ENCODE assay signal across 13 cellular contexts in the genomic region with DNA sequence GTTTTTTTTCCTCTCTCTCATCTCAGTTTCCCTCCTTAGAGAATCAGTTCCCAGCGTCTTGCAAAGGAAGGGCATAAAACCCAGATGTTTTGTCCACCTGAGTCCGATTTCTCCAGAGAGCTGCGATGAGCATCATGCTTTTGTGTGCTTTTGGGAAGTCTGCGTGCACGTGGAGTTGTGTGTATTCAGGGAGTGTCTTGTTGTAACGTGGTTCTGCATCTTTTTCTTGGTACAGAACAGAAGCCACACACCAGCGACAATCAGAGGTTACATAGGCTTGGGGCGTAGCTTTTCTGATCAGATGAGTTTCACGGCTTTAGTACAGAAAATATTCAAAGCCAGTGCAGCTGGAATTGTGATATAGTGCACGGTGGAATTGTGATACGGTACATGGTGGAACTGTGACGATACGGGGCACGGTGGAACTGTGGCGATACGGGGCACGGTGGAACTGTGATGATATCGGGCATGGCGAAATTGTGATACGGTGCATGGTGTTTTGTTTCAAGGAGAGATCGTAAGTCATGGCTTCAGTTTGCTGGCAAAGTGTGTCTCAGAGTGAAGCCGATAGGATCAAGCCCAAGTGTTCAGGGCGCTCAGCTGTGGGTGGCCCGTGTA. TPM values are rescaled to one million over a fixed set of nuclear protein-coding genes. Genes with fewer than 3 reads are reported as not detected.
A peak's percentile ranks its signal among the peaks of the same experiment; 100 is the strongest.
DNase-seq lines count a peak whose midpoint lies in the region; ATAC-seq, FAIRE-seq and TF ChIP-seq lines count a peak whose summit lies in the region.
"Had no signal": no experiment of that assay in that cellular context is flagged by ENCODE, and none has a peak within 500 bp of the region (broad histone marks: within the 10 kb centered on the region; RNA-seq: fewer than 3 reads in every experiment).

No MANE protein-coding gene starts in this region.

- intact Hi-C loops in activated naive CD4-positive, alpha-beta T cell treated with anti-CD3 and anti-CD28 coated beads for 36 hours (cut with micrococcal nuclease): no loop called here
- intact Hi-C loops in K562 (cut with micrococcal nuclease): no loop called here

- peak overlapping the region; percentile 14 for H3K27ac Mint-ChIP-seq in activated naive CD4-positive, alpha-beta T cell treated with anti-CD3 and anti-CD28 coated beads for 36 hours
- H3K27ac Mint-ChIP-seq in activated naive CD4-positive, alpha-beta T cell treated with anti-CD3 and anti-CD28 coated beads, Interleukin-2, amount 10 ng/mL, durations not matched to agents 7 days and 5 days: no peak overlapping the region
- H3K27ac Mint-ChIP-seq: activated CD4-positive, alpha-beta T cell treated with anti-CD3 and anti-CD28 coated beads, Interleukin-2, amount 10 ng/mL, durations not matched to agents 24 days and 14 days had no signal

- H3K9me3 ChIP-seq in K562 (replicated peaks; ENCODE audit: control insufficient read depth, insufficient read depth, low read depth, low read length) (peaks cover 4% of the 10 kb centered on the region), lung (ENCODE audit: control insufficient read depth in 2 of 2, insufficient read depth in 1 of 2, low read length in 1 of 2) (no peaks in the 10 kb centered on the region), thoracic aorta (no peaks in the 10 kb centered on the region)
- H3K9me3 ChIP-seq: MG63 had no signal

- peaks cover 78% of the 10 kb centered on the region for H3K79me2 ChIP-seq in K562 (ENCODE audit: control insufficient read depth, insufficient read depth, low read length)

- H2AFZ ChIP-seq in K562 (ENCODE audit: low read depth, low read length): no peak overlapping the region

- no peak for TF ChIP-seq EP300 in K562 (IDR thresholded peaks at IDR 0.05; ENCODE audit: low read length)

- in situ Hi-C loops in K562 (cut with MboI): no loop called here

- H4K20me1 ChIP-seq in K562 (replicated peaks; ENCODE audit: control insufficient read depth, insufficient read depth, low read length): peaks cover 31% of the 10 kb centered on the region

- DNase-seq in activated naive CD4-positive, alpha-beta T cell treated with anti-CD3 and anti-CD28 coated beads for 36 hours: no peak
- DNase-seq in activated naive CD4-positive, alpha-beta T cell treated with anti-CD3 and anti-CD28 coated beads, Interleukin-2, amount 10 ng/mL, durations not matched to agents 7 days and 5 days: no peak
- no peak for DNase-seq in K562 (ENCODE audit: extremely low read depth in 1 of 4, low spot score in 3 of 4)
- DNase-seq in lung (ENCODE audit: low spot score): no peak
- no peak for DNase-seq in thoracic aorta (ENCODE audit: low spot score)
- no peak for DNase-seq in dedifferentiated amniotic fluid mesenchymal stem cell (ENCODE audit: extremely low spot score)
- DNase-seq in central memory CD4-positive, alpha-beta T cell: no peak
- DNase-seq: activated CD4-positive, alpha-beta T cell treated with anti-CD3 and anti-CD28 coated beads, Interleukin-2, amount 10 ng/mL, durations not matched to agents 24 days and 14 days; activated naive CD4-positive, alpha-beta T cell; NCI-H510A treated with DMSO at 0.1 percent for 48 hours; stimulated activated naive CD4-positive, alpha-beta T cell had no signal

- CTCF ChIA-PET in activated naive CD4-positive, alpha-beta T cell treated with anti-CD3 and anti-CD28 coated beads for 36 hours (lab: Charles Lee): interaction anchor here (0.6 kb wide), 1 partner anchor 25 kb away, joined by 3 read pairs; no protein-coding TSS in a partner anchor
- CTCF ChIA-PET in activated naive CD4-positive, alpha-beta T cell treated with anti-CD3 and anti-CD28 coated beads, Interleukin-2, amount 10 ng/mL, durations not matched to agents 7 days and 5 days (lab: Charles Lee): no interaction called here
- CTCF ChIA-PET in K562 (lab: Yijun Ruan, JAX; ENCODE audit: low intra/inter-chr PET ratio): no interaction called here

- no peak overlapping the region for H3K9ac ChIP-seq in K562 (ENCODE audit: insufficient read depth in 1 of 2, low read depth in 2 of 2, low read length in 2 of 2)

- no peak for ATAC-seq in K562
- no peak for ATAC-seq in lung (ENCODE audit: insufficient read depth, low FRiP score)
- ATAC-seq in thoracic aorta (ENCODE audit: insufficient number of reproducible peaks, low FRiP score, low read depth): no peak
- no peak for ATAC-seq in activated CD4-positive, CD25-positive, alpha-beta regulatory T cell treated with anti-CD3 and anti-CD28 coated beads, Interleukin-2, amount 50 U/mL, for 24 hours

- no peak for TF ChIP-seq RAD21 in K562 (CRISPR knock-in tag; conservative IDR thresholded peaks at IDR 0.05 in 1 of 2, IDR thresholded peaks at IDR 0.05 in 1 of 2)

- H3K4me1 ChIP-seq in K562 (replicated peaks in 1 of 2; ENCODE audit: control insufficient read depth in 2 of 2, insufficient read depth in 2 of 2, low read length in 2 of 2): peaks cover 14 to 35% of the 10 kb centered on the region in 2 experiments; a peak in 4 of 5 replicates
- peaks cover 0 to 42% of the 10 kb centered on the region in 2 donors for H3K4me1 ChIP-seq in lung (ENCODE audit: control insufficient read depth in 2 of 2, insufficient read depth in 2 of 2, low read length in 2 of 2)
- H3K4me1 ChIP-seq in thoracic aorta (ENCODE audit: control insufficient read depth in 1 of 2, low read depth in 2 of 2): peaks cover 17 to 32% of the 10 kb centered on the region in 2 donors

- H3K36me3 ChIP-seq in K562 (ENCODE audit: control insufficient read depth, insufficient read depth, low read length) (peaks cover 37% of the 10 kb centered on the region; the same call in 2 of the 3 replicates), lung (ENCODE audit: control insufficient read depth in 2 of 2, insufficient read depth in 2 of 2, low read length in 2 of 2) (no peaks in the 10 kb centered on the region), thoracic aorta (no peaks in the 10 kb centered on the region)

- no peak for TF ChIP-seq POLR2A in K562 (conservative IDR thresholded peaks at IDR 0.05)

- H3K4me2 ChIP-seq in K562 (ENCODE audit: insufficient read depth, low read length): no peak overlapping the region

- FAIRE-seq in K562 (lab: Jason Lieb, UNC): peak; percentile 48

- POLR2A ChIA-PET in K562 (lab: Yijun Ruan, JAX): no interaction called here

- H3K27ac ChIP-seq in K562 (ENCODE audit: extremely low read depth, low read depth, low read length): no peak overlapping the region
- peak overlapping the region; percentile 59 to 75 for H3K27ac ChIP-seq in lung (ENCODE audit: low read depth in 1 of 2, low read length in 1 of 2)
- H3K27ac ChIP-seq in thoracic aorta: no peak overlapping the region

- H3K9me3 Mint-ChIP-seq in activated naive CD4-positive, alpha-beta T cell treated with anti-CD3 and anti-CD28 coated beads for 36 hours: no peaks in the 10 kb centered on the region
- no peaks in the 10 kb centered on the region for H3K9me3 Mint-ChIP-seq in activated naive CD4-positive, alpha-beta T cell treated with anti-CD3 and anti-CD28 coated beads, Interleukin-2, amount 10 ng/mL, durations not matched to agents 7 days and 5 days
- H3K9me3 Mint-ChIP-seq: activated CD4-positive, alpha-beta T cell treated with anti-CD3 and anti-CD28 coated beads, Interleukin-2, amount 10 ng/mL, durations not matched to agents 24 days and 14 days had no signal

- H3K27me3 ChIP-seq in K562 (ENCODE audit: control insufficient read depth in 2 of 2, insufficient read depth in 2 of 2, low read length in 2 of 2) (no peaks in the 10 kb centered on the region), lung (ENCODE audit: control insufficient read depth, insufficient read depth) (no peaks in the 10 kb centered on the region), thoracic aorta (replicated peaks; ENCODE audit: insufficient read depth) (no peaks in the 10 kb centered on the region)
- H3K27me3 ChIP-seq: MG63 had no signal

- H3K36me3 Mint-ChIP-seq in activated naive CD4-positive, alpha-beta T cell treated with anti-CD3 and anti-CD28 coated beads for 36 hours (ENCODE audit: low read depth): peaks cover 21% of the 10 kb centered on the region
- peaks cover 32% of the 10 kb centered on the region for H3K36me3 Mint-ChIP-seq in activated naive CD4-positive, alpha-beta T cell treated with anti-CD3 and anti-CD28 coated beads, Interleukin-2, amount 10 ng/mL, durations not matched to agents 7 days and 5 days

- H3K4me3 Mint-ChIP-seq in activated naive CD4-positive, alpha-beta T cell treated with anti-CD3 and anti-CD28 coated beads for 36 hours: no peak overlapping the region
- no peak overlapping the region for H3K4me3 Mint-ChIP-seq in activated naive CD4-positive, alpha-beta T cell treated with anti-CD3 and anti-CD28 coated beads, Interleukin-2, amount 10 ng/mL, durations not matched to agents 7 days and 5 days
- H3K4me3 Mint-ChIP-seq: activated CD4-positive, alpha-beta T cell treated with anti-CD3 and anti-CD28 coated beads, Interleukin-2, amount 10 ng/mL, durations not matched to agents 24 days and 14 days had no signal

- TF ChIP-seq CTCF in K562 (IDR thresholded peaks at IDR 0.05 in 2 of 3, conservative IDR thresholded peaks at IDR 0.05 in 1 of 3; ENCODE audit: insufficient read depth in 2 of 3, low read depth in 1 of 3, low read length in 3 of 3) (no peak), lung (IDR thresholded peaks at IDR 0.05; ENCODE audit: control extremely low read depth, extremely low read depth) (no peak), thoracic aorta (IDR thresholded peaks at IDR 0.05) (no peak)

- H3K4me3 ChIP-seq in K562 (no peak overlapping the region), lung (no peak overlapping the region), thoracic aorta (peak overlapping the region; percentile 52)
- H3K4me3 ChIP-seq: MG63 had no signal

- peaks cover 13% of the 10 kb centered on the region for H3K9me1 ChIP-seq in K562 (ENCODE audit: control insufficient read depth, insufficient read depth, low read length)

- no TSS peak for BruUV-seq in K562 (replicated peaks; lab: Mats Ljungman, UMichigan)

- H3K27me3 Mint-ChIP-seq in activated naive CD4-positive, alpha-beta T cell treated with anti-CD3 and anti-CD28 coated beads for 36 hours (ENCODE audit: low read depth): no peaks in the 10 kb centered on the region
- no peaks in the 10 kb centered on the region for H3K27me3 Mint-ChIP-seq in activated naive CD4-positive, alpha-beta T cell treated with anti-CD3 and anti-CD28 coated beads, Interleukin-2, amount 10 ng/mL, durations not matched to agents 7 days and 5 days
- H3K27me3 Mint-ChIP-seq: activated CD4-positive, alpha-beta T cell treated with anti-CD3 and anti-CD28 coated beads, Interleukin-2, amount 10 ng/mL, durations not matched to agents 24 days and 14 days had no signal

- 93% methylated on average over 24 of the region's 24 CpGs for WGBS in K562 (ENCODE audit: insufficient coverage, low coverage, missing lambda C conversion rate)
- WGBS in lung, 2 donors: 41 to 66% methylated on average over 24 of the region's 24 CpGs

- peaks cover 49% of the 10 kb centered on the region for H3K4me1 Mint-ChIP-seq in activated naive CD4-positive, alpha-beta T cell treated with anti-CD3 and anti-CD28 coated beads for 36 hours (ENCODE audit: low read depth)
- H3K4me1 Mint-ChIP-seq in activated naive CD4-positive, alpha-beta T cell treated with anti-CD3 and anti-CD28 coated beads, Interleukin-2, amount 10 ng/mL, durations not matched to agents 7 days and 5 days: peaks cover 34% of the 10 kb centered on the region

RNA-seq across cellular contexts. Expression of gene FOXK1, which starts 32.8 kb away (rescaled TPM):
- 10 to 100 TPM; 35.0 to 35.4 TPM for total RNA-seq in activated naive CD4-positive, alpha-beta T cell treated with anti-CD3 and anti-CD28 coated beads for 36 hours
- 35.6 and 74.5 TPM in 2 replicates for total RNA-seq in K562 (2011; cell fraction: chromatin; rRNA removed; ENCODE audit: low replicate concordance)
- total RNA-seq in K562 (2011; cell fraction: nucleolus; rRNA removed): 43.2 and 43.6 TPM in 2 replicates
- 40.0 and 43.0 TPM in 2 replicates for total RNA-seq in K562 (2011; cell fraction: nucleoplasm; rRNA removed)
- 17.0 and 19.5 TPM in 2 replicates for total RNA-seq in K562 (2014; rRNA removed)
- total RNA-seq in K562 (2014; rRNA removed; fragmentation: Illumina TruSeq; extraction: Trizol): 8.1 and 9.1 TPM in 2 replicates
- total RNA-seq in K562 (2015; rRNA removed; fragmentation: Illumina TruSeq; extraction: Trizol): 8.5 and 9.1 TPM in 2 replicates
- total RNA-seq in K562 (2021): 42.2 and 45.5 TPM in 2 replicates
- polyA plus RNA-seq in K562 (2011; rRNA removed): 2.9 and 4.2 TPM in 2 replicates
- 3.6 and 6.2 TPM in 2 replicates for polyA plus RNA-seq in K562 (2011; cell fraction: cytosol; rRNA removed)
- 7.9 and 12.0 TPM in 2 replicates for polyA plus RNA-seq in K562 (2011; cell fraction: nucleus; rRNA removed)
- polyA plus RNA-seq in K562 (2012): 6.4 and 7.3 TPM in 2 replicates
- 5.0 and 6.8 TPM in 2 replicates for polyA plus RNA-seq in K562 (2014; fragmentation: Illumina TruSeq; extraction: Trizol)
- under 1 TPM; 0.32 to 0.34 TPM for polyA plus RNA-seq in K562 (2014; fragmentation: Nextera tagmentation; extraction: Ambion mirVana)
- polyA plus RNA-seq in K562 (2014; rRNA removed): 11.8 TPM in 2 replicates
- polyA minus RNA-seq in K562 (2011; rRNA and poly(A)+ RNA removed): 6.7 and 8.7 TPM in 2 replicates
- polyA minus RNA-seq in K562 (2011; cell fraction: cytosol; rRNA and poly(A)+ RNA removed): 21.3 and 27.0 TPM in 2 replicates
- polyA minus RNA-seq in K562 (2011; cell fraction: nucleus; rRNA and poly(A)+ RNA removed): 9.7 and 11.6 TPM in 2 replicates
- 10 to 100 TPM; 19.3 to 36.2 TPM for total RNA-seq in lung
- 1 to 10 TPM; 6.4 to 9.3 TPM for polyA plus RNA-seq in lung
- 10 to 100 TPM; 34.3 to 62.4 TPM for total RNA-seq in thoracic aorta

Comparison
In these comparisons a context has a peak if more than half of its experiments do, and no peak if none do; other contexts are left out.
1. H3K27ac ChIP-seq: peak in lung (2 of 2); none in K562 (single experiment) and thoracic aorta (0 of 2).